In genomic region chr13:49897713-49898112, GRCh38 we compare ENCODE assay signal across 11 cellular contexts.
"Had no signal": no experiment of that assay in that cellular context is flagged by ENCODE, and none has a peak within 500 bp of the region (broad histone marks: within the 10 kb centered on the region; RNA-seq: fewer than 3 reads in every experiment).

No MANE protein-coding gene starts in this region.

- H3K9ac ChIP-seq: GM23248 had no signal

- DNase-seq: GM23248, GOT3, H7, H9, HCEC 1CT, HFFc6 had no signal

- H3K9me3 ChIP-seq: HAP-1 had no signal

- H3K9me3 Mint-ChIP-seq: GM23338, HFFc6 had no signal

- H3K36me3 ChIP-seq: HAP-1 had no signal

- FAIRE-seq: H1, H54 had no signal

- H3K27ac Mint-ChIP-seq: GM23338, H9, HFFc6 had no signal

- H2AFZ ChIP-seq: GM23248, GM23338 had no signal

- H3K4me3 ChIP-seq: GM23248, GM23338, HAP-1 had no signal

- H3K4me3 Mint-ChIP-seq: GM23338, H9, HFFc6 had no signal

- H3K4me2 ChIP-seq: GM23338 had no signal

- H3K4me1 ChIP-seq: HAP-1 had no signal

- ATAC-seq: GM23338, HCT116 had no signal

- H3K27ac ChIP-seq: GM23248 had no signal

- H3K4me1 Mint-ChIP-seq: GM23338, H9 had no signal
